ENCODE assay signal across 28 cellular contexts in genomic region chr9:89544280-89544664, GRCh38. TPM values are rescaled to one million over a fixed set of nuclear protein-coding genes. Genes with fewer than 3 reads are reported as not detected.
DNase-seq lines count a peak whose midpoint lies in the region; ATAC-seq and TF ChIP-seq lines count a peak whose summit lies in the region.
"Had no signal": no experiment of that assay in that cellular context is flagged by ENCODE, and none has a peak within 500 bp of the region (broad histone marks: within the 10 kb centered on the region; RNA-seq: fewer than 3 reads in every experiment).

No MANE protein-coding gene starts in this region.

- peaks cover 33% of the 10 kb centered on the region for H3K4me1 ChIP-seq in CD8-positive, alpha-beta memory T cell (ENCODE audit: insufficient read depth, low read length)
- H3K4me1 ChIP-seq: uterus had no signal

- no peak overlapping the region for H3K4me3 Mint-ChIP-seq in activated CD4-positive, alpha-beta memory T cell treated with anti-CD3 and anti-CD28 coated beads for 36 hours
- no peak overlapping the region for H3K4me3 Mint-ChIP-seq in activated CD4-positive, alpha-beta memory T cell treated with anti-CD3 and anti-CD28 coated beads, Interleukin-2, amount 10 ng/mL, durations not matched to agents 7 days and 5 days
- no peak overlapping the region for H3K4me3 Mint-ChIP-seq in stimulated activated effector memory CD8-positive, alpha-beta T cell treated with anti-CD3 and anti-CD28 coated beads, Interleukin-12 subunit alpha, Interleukin-12 subunit beta, amount 100 ng/mL, for 72 hours
- no peak overlapping the region for H3K4me3 Mint-ChIP-seq in CD8-positive, alpha-beta memory T cell
- H3K4me3 Mint-ChIP-seq in activated CD8-positive, alpha-beta T cell treated with anti-CD3 and anti-CD28 coated beads, Interleukin-2, amount 10 ng/mL, durations not matched to agents 7 days and 5 days = no peak overlapping the region
- H3K4me3 Mint-ChIP-seq: brain; CD14-positive monocyte; stimulated activated naive B cell treated with anti-CD40 and anti-IgM and Interleukin-4, amounts not matched to agents 10 μg/mL and 1 μg/mL and 100 μg/mL, for 72 hours had no signal

- peaks cover 19% of the 10 kb centered on the region for H3K9me3 Mint-ChIP-seq in activated CD4-positive, alpha-beta memory T cell treated with anti-CD3 and anti-CD28 coated beads for 36 hours
- peaks cover 13% of the 10 kb centered on the region for H3K9me3 Mint-ChIP-seq in activated CD4-positive, alpha-beta memory T cell treated with anti-CD3 and anti-CD28 coated beads, Interleukin-2, amount 10 ng/mL, durations not matched to agents 7 days and 5 days
- H3K9me3 Mint-ChIP-seq in stimulated activated effector memory CD8-positive, alpha-beta T cell treated with anti-CD3 and anti-CD28 coated beads, Interleukin-12 subunit alpha, Interleukin-12 subunit beta, amount 100 ng/mL, for 72 hours = peaks cover 16% of the 10 kb centered on the region
- peaks cover 3 to 17% (median 9%) of the 10 kb centered on the region in 5 donors for H3K9me3 Mint-ChIP-seq in CD8-positive, alpha-beta memory T cell
- peaks cover 16% of the 10 kb centered on the region for H3K9me3 Mint-ChIP-seq in activated CD8-positive, alpha-beta T cell treated with anti-CD3 and anti-CD28 coated beads, Interleukin-2, amount 10 ng/mL, durations not matched to agents 7 days and 5 days (ENCODE audit: insufficient read depth)

- POLR2A ChIA-PET in activated CD4-positive, alpha-beta memory T cell treated with anti-CD3 and anti-CD28 coated beads for 36 hours (lab: Charles Lee) = interaction anchor here (0.9 kb wide), 1 partner anchor 134 kb away, joined by 3 read pairs; no protein-coding TSS in a partner anchor
- POLR2A ChIA-PET in activated CD4-positive, alpha-beta memory T cell treated with anti-CD3 and anti-CD28 coated beads, Interleukin-2, amount 10 ng/mL, durations not matched to agents 7 days and 5 days (lab: Charles Lee) = interaction anchor here (1.5 kb wide), 1 partner anchor 21 kb away, joined by 3 read pairs; no protein-coding TSS in a partner anchor
- POLR2A ChIA-PET in CD8-positive, alpha-beta memory T cell (lab: Charles Lee) = interaction anchor here (1.0 to 1.4 kb wide), 2 partner anchors 63 to 115 kb away, joined by 3 to 4 read pairs; no protein-coding TSS in a partner anchor
- POLR2A ChIA-PET in activated CD8-positive, alpha-beta T cell treated with anti-CD3 and anti-CD28 coated beads, Interleukin-2, amount 10 ng/mL, durations not matched to agents 7 days and 5 days (lab: Charles Lee) = interaction anchor here (1.1 kb wide), 1 partner anchor 65 kb away, joined by 4 read pairs; no protein-coding TSS in a partner anchor

- H3K36me3 ChIP-seq in KOPT-K1 (ENCODE audit: insufficient read depth, low read length) = no peaks in the 10 kb centered on the region
- H3K36me3 ChIP-seq in CD8-positive, alpha-beta memory T cell (ENCODE audit: insufficient read depth, low read length) = no peaks in the 10 kb centered on the region
- H3K36me3 ChIP-seq: heart right ventricle, left lung, uterus had no signal

- peaks cover 21% of the 10 kb centered on the region for H3K9me3 ChIP-seq in KOPT-K1 (ENCODE audit: insufficient read depth, low read length, poor library complexity, severe bottlenecking)
- H3K9me3 ChIP-seq in CD8-positive, alpha-beta memory T cell (ENCODE audit: low read length) = no peaks in the 10 kb centered on the region
- H3K9me3 ChIP-seq: testis had no signal

- H3K4me3 ChIP-seq in coronary artery = no peak overlapping the region
- no peak overlapping the region for H3K4me3 ChIP-seq in CD8-positive, alpha-beta memory T cell (ENCODE audit: low read length)
- H3K4me3 ChIP-seq: heart right ventricle, left lung, testis, uterus had no signal

- no peak for ATAC-seq in stimulated activated effector memory CD8-positive, alpha-beta T cell treated with anti-CD3 and anti-CD28 coated beads, Interleukin-12 subunit alpha, Interleukin-12 subunit beta, amount 100 ng/mL, for 72 hours
- ATAC-seq in GM18873 (IDR thresholded peaks at IDR 0.05; ENCODE audit: low FRiP score, unreplicated experiment) = no peak
- ATAC-seq in activated CD8-positive, alpha-beta T cell treated with anti-CD3 and anti-CD28 coated beads, Interleukin-2, amount 10 ng/mL, durations not matched to agents 7 days and 5 days = no peak
- ATAC-seq: heart right ventricle; naive thymus-derived CD8-positive, alpha-beta T cell; stimulated activated naive B cell treated with anti-CD40 and anti-IgM and Interleukin-4, amounts not matched to agents 10 μg/mL and 1 μg/mL and 100 μg/mL, for 72 hours had no signal

- intact Hi-C loops in activated CD4-positive, alpha-beta memory T cell treated with anti-CD3 and anti-CD28 coated beads for 36 hours (cut with micrococcal nuclease) = no loop called here

- peaks cover 37% of the 10 kb centered on the region for H3K4me1 Mint-ChIP-seq in activated CD4-positive, alpha-beta memory T cell treated with anti-CD3 and anti-CD28 coated beads for 36 hours (ENCODE audit: low read depth)
- H3K4me1 Mint-ChIP-seq in activated CD4-positive, alpha-beta memory T cell treated with anti-CD3 and anti-CD28 coated beads, Interleukin-2, amount 10 ng/mL, durations not matched to agents 7 days and 5 days = peaks cover 23% of the 10 kb centered on the region
- peaks cover 49% of the 10 kb centered on the region for H3K4me1 Mint-ChIP-seq in stimulated activated effector memory CD8-positive, alpha-beta T cell treated with anti-CD3 and anti-CD28 coated beads, Interleukin-12 subunit alpha, Interleukin-12 subunit beta, amount 100 ng/mL, for 72 hours
- H3K4me1 Mint-ChIP-seq in CD8-positive, alpha-beta memory T cell = peaks cover 28 to 57% (median 40%) of the 10 kb centered on the region in 3 donors
- H3K4me1 Mint-ChIP-seq in activated CD8-positive, alpha-beta T cell treated with anti-CD3 and anti-CD28 coated beads, Interleukin-2, amount 10 ng/mL, durations not matched to agents 7 days and 5 days (ENCODE audit: low read depth) = peaks cover 37% of the 10 kb centered on the region

- H3K27ac ChIP-seq in KOPT-K1 (ENCODE audit: low read depth, low read length, poor library complexity, severe bottlenecking) (peak overlapping the region; percentile 38), coronary artery (no peak overlapping the region)
- H3K27ac ChIP-seq in CD8-positive, alpha-beta memory T cell (ENCODE audit: low read depth, low read length) = no peak overlapping the region
- H3K27ac ChIP-seq: heart right ventricle, left lung, testis, uterus, VCaP had no signal

- no peak overlapping the region for H3K27ac Mint-ChIP-seq in activated CD4-positive, alpha-beta memory T cell treated with anti-CD3 and anti-CD28 coated beads for 36 hours
- H3K27ac Mint-ChIP-seq in activated CD4-positive, alpha-beta memory T cell treated with anti-CD3 and anti-CD28 coated beads, Interleukin-2, amount 10 ng/mL, durations not matched to agents 7 days and 5 days = no peak overlapping the region
- H3K27ac Mint-ChIP-seq in stimulated activated effector memory CD8-positive, alpha-beta T cell treated with anti-CD3 and anti-CD28 coated beads, Interleukin-12 subunit alpha, Interleukin-12 subunit beta, amount 100 ng/mL, for 72 hours = peak overlapping the region; percentile 23
- peak overlapping the region in 1 of 8 donors; percentile 78 for H3K27ac Mint-ChIP-seq in CD8-positive, alpha-beta memory T cell
- no peak overlapping the region for H3K27ac Mint-ChIP-seq in activated CD8-positive, alpha-beta T cell treated with anti-CD3 and anti-CD28 coated beads, Interleukin-2, amount 10 ng/mL, durations not matched to agents 7 days and 5 days
- H3K27ac Mint-ChIP-seq: brain; CD14-positive monocyte; stimulated activated naive B cell treated with anti-CD40 and anti-IgM and Interleukin-4, amounts not matched to agents 10 μg/mL and 1 μg/mL and 100 μg/mL, for 72 hours had no signal

- no peaks in the 10 kb centered on the region for H3K27me3 Mint-ChIP-seq in activated CD4-positive, alpha-beta memory T cell treated with anti-CD3 and anti-CD28 coated beads for 36 hours
- H3K27me3 Mint-ChIP-seq in activated CD4-positive, alpha-beta memory T cell treated with anti-CD3 and anti-CD28 coated beads, Interleukin-2, amount 10 ng/mL, durations not matched to agents 7 days and 5 days = no peaks in the 10 kb centered on the region
- H3K27me3 Mint-ChIP-seq in CD8-positive, alpha-beta memory T cell = no peaks in the 10 kb centered on the region
- H3K27me3 Mint-ChIP-seq in activated CD8-positive, alpha-beta T cell treated with anti-CD3 and anti-CD28 coated beads, Interleukin-2, amount 10 ng/mL, durations not matched to agents 7 days and 5 days (ENCODE audit: low read depth) = no peaks in the 10 kb centered on the region
- H3K27me3 Mint-ChIP-seq: naive thymus-derived CD8-positive, alpha-beta T cell; stimulated activated naive B cell treated with anti-CD40 and anti-IgM and Interleukin-4, amounts not matched to agents 10 μg/mL and 1 μg/mL and 100 μg/mL, for 72 hours had no signal

- no peaks in the 10 kb centered on the region for H3K27me3 ChIP-seq in CD8-positive, alpha-beta memory T cell (ENCODE audit: insufficient read depth, low read length, poor library complexity, severe bottlenecking)
- H3K27me3 ChIP-seq: heart right ventricle, left lung, testis, uterus had no signal

- peak; percentile 5 for DNase-seq in activated CD4-positive, alpha-beta memory T cell treated with anti-CD3 and anti-CD28 coated beads for 36 hours
- DNase-seq in activated CD4-positive, alpha-beta memory T cell treated with anti-CD3 and anti-CD28 coated beads, Interleukin-2, amount 10 ng/mL, durations not matched to agents 7 days and 5 days = no peak
- DNase-seq in coronary artery (ENCODE audit: low spot score) = peak; percentile 33
- DNase-seq in stimulated activated effector memory CD8-positive, alpha-beta T cell treated with anti-CD3 and anti-CD28 coated beads, Interleukin-12 subunit alpha, Interleukin-12 subunit beta, amount 100 ng/mL, for 72 hours (ENCODE audit: low spot score in 2 of 2) = no peak
- DNase-seq in CD8-positive, alpha-beta memory T cell = no peak
- DNase-seq in activated CD8-positive, alpha-beta T cell treated with anti-CD3 and anti-CD28 coated beads, Interleukin-2, amount 10 ng/mL, durations not matched to agents 7 days and 5 days = no peak
- DNase-seq: ACHN; activated CD4-positive, alpha-beta T cell treated with anti-CD3 and anti-CD28 coated beads, Interleukin-2, amount 50 U/mL, for 4 hours; activated effector memory CD4-positive, alpha-beta T cell treated with anti-CD3 and anti-CD28 coated beads, Interleukin-2, amount 50 U/mL, for 16 hours; activated T-cell treated with anti-CD3 and anti-CD28 coated beads for 4 hours; effector CD4-positive, alpha-beta T cell; GDM1; heart right ventricle; left lung; midbrain; MM.1S; naive thymus-derived CD8-positive, alpha-beta T cell; NCI-H2227 treated with DMSO at 0.1 percent for 48 hours; NCI-H748 treated with DMSO at 0.1 percent for 48 hours; Right ventricle myocardium superior; stimulated activated naive B cell treated with anti-CD40 and anti-IgM and Interleukin-4, amounts not matched to agents 10 μg/mL and 1 μg/mL and 100 μg/mL, for 72 hours; testis; uterus had no signal

- H3K36me3 Mint-ChIP-seq in activated CD4-positive, alpha-beta memory T cell treated with anti-CD3 and anti-CD28 coated beads for 36 hours = peaks cover 7% of the 10 kb centered on the region
- peaks cover 15% of the 10 kb centered on the region for H3K36me3 Mint-ChIP-seq in activated CD4-positive, alpha-beta memory T cell treated with anti-CD3 and anti-CD28 coated beads, Interleukin-2, amount 10 ng/mL, durations not matched to agents 7 days and 5 days (ENCODE audit: low read depth)
- H3K36me3 Mint-ChIP-seq in stimulated activated effector memory CD8-positive, alpha-beta T cell treated with anti-CD3 and anti-CD28 coated beads, Interleukin-12 subunit alpha, Interleukin-12 subunit beta, amount 100 ng/mL, for 72 hours = peaks cover 5% of the 10 kb centered on the region
- peaks cover 1 to 11% (median 2%) of the 10 kb centered on the region in 3 donors for H3K36me3 Mint-ChIP-seq in CD8-positive, alpha-beta memory T cell
- peaks cover 18% of the 10 kb centered on the region for H3K36me3 Mint-ChIP-seq in activated CD8-positive, alpha-beta T cell treated with anti-CD3 and anti-CD28 coated beads, Interleukin-2, amount 10 ng/mL, durations not matched to agents 7 days and 5 days (ENCODE audit: low read depth)
- H3K36me3 Mint-ChIP-seq: brain had no signal

- CTCF ChIA-PET in activated CD4-positive, alpha-beta memory T cell treated with anti-CD3 and anti-CD28 coated beads for 36 hours (lab: Charles Lee) = interaction anchor here (2.5 kb wide), 1 partner anchor 134 kb away, joined by 6 read pairs; no protein-coding TSS in a partner anchor
- CTCF ChIA-PET in activated CD4-positive, alpha-beta memory T cell treated with anti-CD3 and anti-CD28 coated beads, Interleukin-2, amount 10 ng/mL, durations not matched to agents 7 days and 5 days (lab: Charles Lee) = interaction anchor here (1.7 kb wide), 1 partner anchor 63 kb away, joined by 4 read pairs; no protein-coding TSS in a partner anchor
- CTCF ChIA-PET in CD8-positive, alpha-beta memory T cell (lab: Charles Lee) = interaction anchor here (1.1 to 14.8 kb wide), 3 partner anchors 60 to 117 kb away, joined by 3 to 184 read pairs (median 4); no protein-coding TSS in a partner anchor
- CTCF ChIA-PET in activated CD8-positive, alpha-beta T cell treated with anti-CD3 and anti-CD28 coated beads, Interleukin-2, amount 10 ng/mL, durations not matched to agents 7 days and 5 days (lab: Charles Lee) = interaction anchor here (0.9 to 1.5 kb wide), 3 partner anchors 22 to 118 kb away, joined by 3 to 4 read pairs (median 3); no protein-coding TSS in a partner anchor

- no peak for TF ChIP-seq CTCF in coronary artery (IDR thresholded peaks at IDR 0.05)

RNA-seq across cellular contexts. Expression of gene SEMA4D, which starts 46.4 kb away (rescaled TPM):
- 100 to 1,000 TPM; 159 to 161 TPM for total RNA-seq in activated CD4-positive, alpha-beta memory T cell treated with anti-CD3 and anti-CD28 coated beads for 36 hours
- 100 to 1,000 TPM; 339 to 350 TPM for total RNA-seq in activated CD4-positive, alpha-beta memory T cell treated with anti-CD3 and anti-CD28 coated beads, Interleukin-2, amount 10 ng/mL, durations not matched to agents 7 days and 5 days
- total RNA-seq in CD8-positive, alpha-beta memory T cell = 100 to 1,000 TPM; 238 to 243 TPM
- 227 TPM for polyA plus RNA-seq in CD8-positive, alpha-beta memory T cell
- 100 to 1,000 TPM; 314 to 321 TPM for total RNA-seq in activated CD8-positive, alpha-beta T cell treated with anti-CD3 and anti-CD28 coated beads, Interleukin-2, amount 10 ng/mL, durations not matched to agents 7 days and 5 days

Comparison
In these comparisons a context has a peak if more than half of its experiments do, and no peak if none do; other contexts are left out.
1. DNase-seq: peak in activated CD4-positive, alpha-beta memory T cell treated with anti-CD3 and anti-CD28 coated beads for 36 hours (single experiment) and coronary artery (single experiment); none in activated CD4-positive, alpha-beta memory T cell treated with anti-CD3 and anti-CD28 coated beads, Interleukin-2, amount 10 ng/mL, durations not matched to agents 7 days and 5 days (single experiment), stimulated activated effector memory CD8-positive, alpha-beta T cell treated with anti-CD3 and anti-CD28 coated beads, Interleukin-12 subunit alpha, Interleukin-12 subunit beta, amount 100 ng/mL, for 72 hours (0 of 2), CD8-positive, alpha-beta memory T cell (0 of 5) and activated CD8-positive, alpha-beta T cell treated with anti-CD3 and anti-CD28 coated beads, Interleukin-2, amount 10 ng/mL, durations not matched to agents 7 days and 5 days (single experiment).